16 cellular contexts compared by ENCODE assay signal in the genomic region with DNA sequence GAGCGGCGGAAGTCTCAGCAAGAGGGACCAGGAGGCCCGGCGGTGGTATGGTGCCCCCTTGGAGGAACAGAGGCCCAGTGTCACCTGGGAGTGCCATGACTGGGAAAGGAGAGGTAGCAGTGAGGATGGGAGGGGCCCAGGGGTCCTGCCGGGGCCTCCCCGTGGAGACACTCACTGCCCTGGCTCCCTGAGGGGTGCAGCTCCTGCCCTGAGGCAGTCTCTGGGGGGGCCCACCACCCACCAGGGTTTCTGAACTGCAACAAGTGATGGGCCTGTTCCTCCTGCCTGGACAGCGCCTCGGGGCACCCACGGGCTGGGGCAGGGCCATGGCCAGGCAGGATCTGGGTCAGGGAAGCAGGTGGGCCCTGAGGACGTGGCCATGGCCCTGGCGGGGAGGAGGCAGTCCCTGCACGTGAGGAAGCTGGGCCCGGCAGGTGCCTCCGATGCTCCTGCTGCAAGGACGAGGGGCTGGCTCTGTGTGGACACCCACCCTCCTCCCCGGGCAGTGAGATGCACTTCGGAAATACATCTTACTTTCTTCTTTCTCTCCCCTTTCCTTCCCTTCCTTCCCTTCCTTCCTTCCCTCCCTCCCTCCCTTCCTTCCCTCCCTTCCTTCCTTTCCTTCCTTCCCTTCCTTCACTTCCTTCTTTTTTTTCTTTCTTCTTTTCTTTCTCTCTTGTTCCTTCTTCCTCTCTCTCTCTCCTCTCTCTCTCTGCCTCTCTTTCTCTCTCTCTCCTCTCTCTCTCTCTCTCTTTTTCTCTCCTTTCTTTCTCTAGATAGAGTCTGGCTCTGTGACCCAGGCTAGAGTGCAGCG.
"Had no signal": no experiment of that assay in that cellular context is flagged by ENCODE, and none has a peak within 500 bp of the region (broad histone marks: within the 10 kb centered on the region; RNA-seq: fewer than 3 reads in every experiment).

No MANE protein-coding gene starts in this region.

- H3K4me3 ChIP-seq: adrenal gland, gastroesophageal sphincter, lower lobe of right lung, prostate gland, SK-N-MC, thoracic aorta had no signal

- H3K27ac ChIP-seq: adrenal gland, lower lobe of right lung, prostate gland, SK-N-MC had no signal

- H3K36me3 ChIP-seq: adrenal gland, gastroesophageal sphincter, lower lobe of right lung, prostate gland, thoracic aorta had no signal

- H3K36me3 Mint-ChIP-seq: activated naive CD4-positive, alpha-beta T cell treated with anti-CD3 and anti-CD28 coated beads, Interleukin-2, amount 10 ng/mL, durations not matched to agents 7 days and 5 days; T-cell had no signal

- H3K9me3 Mint-ChIP-seq: T-cell had no signal

- H3K4me1 Mint-ChIP-seq: activated naive CD4-positive, alpha-beta T cell treated with anti-CD3 and anti-CD28 coated beads, Interleukin-2, amount 10 ng/mL, durations not matched to agents 7 days and 5 days had no signal

- DNase-seq: activated CD4-positive, alpha-beta T cell treated with anti-CD3 and anti-CD28 coated beads for 4 hours; activated naive CD4-positive, alpha-beta T cell treated with anti-CD3 and anti-CD28 coated beads, Interleukin-2, amount 10 ng/mL, durations not matched to agents 7 days and 5 days; adrenal gland; left colon; lower lobe of right lung; midbrain; occipital lobe; right cardiac atrium; small intestine; stimulated activated CD4-positive, alpha-beta T cell treated with anti-CD3 and anti-CD28 coated beads, Interleukin-4, amount 100 ng/mL, for 4 hours; stimulated activated CD8-positive, alpha-beta memory T cell treated with anti-CD3 and anti-CD28 coated beads, Interleukin-4, amount 100 ng/mL, for 48 hours; T-cell had no signal

- H3K9me3 ChIP-seq: adrenal gland, gastroesophageal sphincter, lower lobe of right lung, prostate gland, thoracic aorta had no signal

- H3K4me3 Mint-ChIP-seq: activated naive CD4-positive, alpha-beta T cell treated with anti-CD3 and anti-CD28 coated beads, Interleukin-2, amount 10 ng/mL, durations not matched to agents 7 days and 5 days; T-cell had no signal

- H3K27me3 ChIP-seq: gastroesophageal sphincter had no signal

- ATAC-seq: gastroesophageal sphincter, left colon, lower lobe of right lung, right cardiac atrium, T-cell had no signal

- H3K27ac Mint-ChIP-seq: activated naive CD4-positive, alpha-beta T cell treated with anti-CD3 and anti-CD28 coated beads, Interleukin-2, amount 10 ng/mL, durations not matched to agents 7 days and 5 days had no signal
